19 cellular contexts compared by ENCODE assay signal in genomic region chr2:135947483-135947882, GRCh38.
"Had no signal": no experiment of that assay in that cellular context is flagged by ENCODE, and none has a peak within 500 bp of the region (broad histone marks: within the 10 kb centered on the region; RNA-seq: fewer than 3 reads in every experiment).

No MANE protein-coding gene starts in this region.

- H3K4me3 Mint-ChIP-seq: activated CD4-positive, alpha-beta T cell treated with anti-CD3 and anti-CD28 coated beads, Interleukin-2, amount 10 ng/mL, durations not matched to agents 7 days and 5 days; activated CD8-positive, alpha-beta T cell treated with anti-CD3 and anti-CD28 coated beads, Interleukin-2, amount 10 ng/mL, durations not matched to agents 7 days and 5 days; endodermal cell; neural progenitor cell had no signal

- H3K9me3 ChIP-seq: left ventricle myocardium inferior, right atrium auricular region, stomach, vagina had no signal

- H3K4me1 Mint-ChIP-seq: neural progenitor cell had no signal

- H3K36me3 ChIP-seq: neural progenitor cell had no signal

- H3K4me3 ChIP-seq: dorsolateral prefrontal cortex, left ventricle myocardium inferior, neural progenitor cell, right atrium auricular region, stomach, vagina had no signal

- H3K27me3 Mint-ChIP-seq: activated CD4-positive, alpha-beta T cell treated with anti-CD3 and anti-CD28 coated beads, Interleukin-2, amount 10 ng/mL, durations not matched to agents 7 days and 5 days; activated naive CD8-positive, alpha-beta T cell; activated T-cell treated with anti-CD3 and anti-CD28 coated beads, Interleukin-2, amount 50 U/mL, for 24 hours; naive thymus-derived CD4-positive, alpha-beta T cell; progenitor cell of endocrine pancreas had no signal

- DNase-seq: activated CD4-positive, alpha-beta T cell treated with anti-CD3 and anti-CD28 coated beads, Interleukin-2, amount 10 ng/mL, durations not matched to agents 7 days and 5 days; activated CD8-positive, alpha-beta T cell treated with anti-CD3 and anti-CD28 coated beads, Interleukin-2, amount 10 ng/mL, durations not matched to agents 7 days and 5 days; activated gamma-delta T cell; activated T-cell treated with anti-CD3 and anti-CD28 coated beads, Interleukin-2, amount 50 U/mL, for 24 hours; amniotic stem cell; dorsolateral prefrontal cortex; endodermal cell; kidney glomerular epithelial cell; left ventricle myocardium inferior; mesenchymal stem cell; naive thymus-derived CD4-positive, alpha-beta T cell; stomach; T-helper 9 cell; trophoblast cell had no signal

- H2AFZ ChIP-seq: neural progenitor cell had no signal

- H3K27ac ChIP-seq: dorsolateral prefrontal cortex, left ventricle myocardium inferior, neural progenitor cell, right atrium auricular region, vagina had no signal

- H3K4me2 ChIP-seq: neural progenitor cell had no signal

- H3K27ac Mint-ChIP-seq: activated CD8-positive, alpha-beta T cell treated with anti-CD3 and anti-CD28 coated beads, Interleukin-2, amount 10 ng/mL, durations not matched to agents 7 days and 5 days; neural progenitor cell; progenitor cell of endocrine pancreas had no signal

- ATAC-seq: activated CD8-positive, alpha-beta T cell treated with anti-CD3 and anti-CD28 coated beads, Interleukin-2, amount 10 ng/mL, durations not matched to agents 7 days and 5 days had no signal

- H3K9ac ChIP-seq: neural progenitor cell had no signal

- H3K27me3 ChIP-seq: dorsolateral prefrontal cortex, neural progenitor cell, right atrium auricular region, stomach, vagina had no signal
